ENCODE assay signal across 12 cellular contexts in the genomic region with DNA sequence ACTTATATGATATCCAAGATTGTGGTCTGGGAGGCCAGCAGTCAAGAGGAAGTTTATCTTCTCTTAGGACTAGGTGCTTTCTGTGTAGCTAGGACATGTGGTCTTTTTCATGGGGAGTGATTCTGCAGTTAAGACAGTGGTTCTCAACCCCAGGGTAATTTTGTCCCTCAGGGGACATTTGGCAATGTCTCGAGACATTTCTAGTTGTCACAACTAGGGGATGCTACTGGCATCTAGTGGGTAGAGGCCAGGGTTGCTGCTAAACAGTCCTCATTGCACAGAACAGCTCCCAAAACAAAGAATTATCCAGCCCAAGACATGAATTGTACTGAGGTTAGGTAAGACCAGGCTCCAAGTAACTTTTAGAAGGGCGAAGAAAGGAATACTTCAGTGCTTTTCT. TPM values are rescaled to one million over a fixed set of nuclear protein-coding genes. Genes with fewer than 3 reads are reported as not detected.
DNase-seq lines count a peak whose midpoint lies in the region; ATAC-seq and TF ChIP-seq lines count a peak whose summit lies in the region.
"Had no signal": no experiment of that assay in that cellular context is flagged by ENCODE, and none has a peak within 500 bp of the region (broad histone marks: within the 10 kb centered on the region; RNA-seq: fewer than 3 reads in every experiment).

No MANE protein-coding gene starts in this region.

- H3K4me1 Mint-ChIP-seq in neural progenitor cell: peaks cover 2% of the 10 kb centered on the region
- H3K4me1 Mint-ChIP-seq: activated CD8-positive, alpha-beta memory T cell treated with anti-CD3 and anti-CD28 coated beads, Interleukin-2, amount 10 ng/mL, durations not matched to agents 7 days and 5 days had no signal

- H3F3A ChIP-seq in SU-DHL-6 (ENCODE audit: insufficient read depth) (no peaks in the 10 kb centered on the region), neural progenitor cell (ENCODE audit: low read depth) (no peaks in the 10 kb centered on the region)

- H3K79me2 ChIP-seq in SU-DHL-6 (ENCODE audit: insufficient read depth, low read length) (no peaks in the 10 kb centered on the region), neural progenitor cell (ENCODE audit: low read depth) (no peaks in the 10 kb centered on the region)

- H3K27me3 ChIP-seq in SU-DHL-6 (ENCODE audit: low read length): no peaks in the 10 kb centered on the region
- no peaks in the 10 kb centered on the region for H3K27me3 ChIP-seq in neural progenitor cell

- H3K9me2 ChIP-seq in SU-DHL-6 (replicated peaks; ENCODE audit: insufficient read depth, low read length): no peaks in the 10 kb centered on the region

- peak; percentile 3 to 34 for DNase-seq in NCI-H524 (lab: John Stamatoyannopoulos, UW)
- no peak for DNase-seq in NCI-H524 treated with DMSO at 0.1 percent for 48 hours (lab: John Stamatoyannopoulos, UW)
- no peak for DNase-seq in LNCaP clone FGC (ENCODE audit: low read depth)
- DNase-seq in neural progenitor cell (ENCODE audit: low spot score): peak; percentile 54
- no peak for DNase-seq in SW480 (ENCODE audit: low spot score)
- no peak for DNase-seq in NCI-H2171 treated with DMSO at 0.1 percent for 48 hours (lab: John Stamatoyannopoulos, UW)
- DNase-seq: activated CD8-positive, alpha-beta memory T cell treated with anti-CD3 and anti-CD28 coated beads, Interleukin-2, amount 10 ng/mL, durations not matched to agents 7 days and 5 days; hippocampal formation; mucosa of descending colon; T-helper 1 cell had no signal

- H3K36me3 Mint-ChIP-seq in neural progenitor cell: no peaks in the 10 kb centered on the region
- H3K36me3 Mint-ChIP-seq: activated CD8-positive, alpha-beta memory T cell treated with anti-CD3 and anti-CD28 coated beads, Interleukin-2, amount 10 ng/mL, durations not matched to agents 7 days and 5 days had no signal

- H3K4me2 ChIP-seq in SU-DHL-6 (ENCODE audit: low read depth, low read length, poor library complexity, severe bottlenecking) (no peak overlapping the region), neural progenitor cell (no peak overlapping the region)

- no peaks in the 10 kb centered on the region for H4K20me1 ChIP-seq in SU-DHL-6 (ENCODE audit: low read depth, low read length)
- H4K20me1 ChIP-seq in neural progenitor cell (ENCODE audit: low read depth): no peaks in the 10 kb centered on the region

- no peak overlapping the region for H3K9ac ChIP-seq in SU-DHL-6 (ENCODE audit: low read length)
- H3K9ac ChIP-seq in neural progenitor cell: no peak overlapping the region

- H3K36me3 ChIP-seq in SU-DHL-6 (ENCODE audit: low read length) (no peaks in the 10 kb centered on the region), neural progenitor cell (no peaks in the 10 kb centered on the region)

- 0 out of 2 replicates have a peak, but pooled peaks have one; percentile 5 for TF ChIP-seq CTCF in LNCaP clone FGC (IDR thresholded peaks at IDR 0.05; ENCODE audit: control insufficient read depth, extremely low read depth, insufficient read depth)
- TF ChIP-seq CTCF in SU-DHL-6 (IDR thresholded peaks at IDR 0.05; ENCODE audit: insufficient read depth, low read length, poor library complexity, severe bottlenecking): peak; percentile 27
- peak; percentile 57 for TF ChIP-seq CTCF in neural progenitor cell (IDR thresholded peaks at IDR 0.05)

- H3K4me1 ChIP-seq in neural progenitor cell: no peaks in the 10 kb centered on the region

- H3K9me3 ChIP-seq in SU-DHL-6 (ENCODE audit: insufficient read depth, low read length): no peaks in the 10 kb centered on the region
- no peaks in the 10 kb centered on the region for H3K9me3 ChIP-seq in neural progenitor cell (ENCODE audit: low read depth)
- H3K9me3 ChIP-seq: mucosa of descending colon had no signal

- H3K4me3 ChIP-seq in LNCaP clone FGC (ENCODE audit: low read depth, low read length) (no peak overlapping the region), SU-DHL-6 (ENCODE audit: insufficient read depth, low read length, poor library complexity, severe bottlenecking) (no peak overlapping the region), neural progenitor cell (no peak overlapping the region)
- H3K4me3 ChIP-seq: mucosa of descending colon had no signal

- H3K4me3 Mint-ChIP-seq in neural progenitor cell: no peak overlapping the region
- H3K4me3 Mint-ChIP-seq: activated CD8-positive, alpha-beta memory T cell treated with anti-CD3 and anti-CD28 coated beads, Interleukin-2, amount 10 ng/mL, durations not matched to agents 7 days and 5 days had no signal

- peaks cover 2% of the 10 kb centered on the region for H3K27me3 Mint-ChIP-seq in neural progenitor cell (ENCODE audit: insufficient read depth, low read depth)
- H3K27me3 Mint-ChIP-seq: activated CD8-positive, alpha-beta memory T cell treated with anti-CD3 and anti-CD28 coated beads, Interleukin-2, amount 10 ng/mL, durations not matched to agents 7 days and 5 days had no signal

- H3K27ac Mint-ChIP-seq in neural progenitor cell: no peak overlapping the region
- H3K27ac Mint-ChIP-seq: activated CD8-positive, alpha-beta memory T cell treated with anti-CD3 and anti-CD28 coated beads, Interleukin-2, amount 10 ng/mL, durations not matched to agents 7 days and 5 days had no signal

- H2AFZ ChIP-seq in SU-DHL-6 (ENCODE audit: low read depth, low read length, severe bottlenecking) (no peak overlapping the region), neural progenitor cell (replicated peaks) (no peak overlapping the region)

- ATAC-seq in GM19467 (IDR thresholded peaks at IDR 0.05; ENCODE audit: unreplicated experiment): no peak
- ATAC-seq: activated CD8-positive, alpha-beta memory T cell treated with anti-CD3 and anti-CD28 coated beads, Interleukin-2, amount 10 ng/mL, durations not matched to agents 7 days and 5 days; mucosa of descending colon had no signal

- no peak overlapping the region for H3K27ac ChIP-seq in SU-DHL-6 (ENCODE audit: low read depth, low read length)
- no peak overlapping the region for H3K27ac ChIP-seq in neural progenitor cell

- no peaks in the 10 kb centered on the region for H3K9me3 Mint-ChIP-seq in neural progenitor cell

RNA-seq across cellular contexts. Expression of a gene that starts 20.0 kb away (rescaled TPM):
- total RNA-seq in neural progenitor cell (ENCODE audit: low replicate concordance): 1.1 and 2.2 TPM in 2 replicates

RNA-seq across cellular contexts. Expression of a gene that starts 20.7 kb away (rescaled TPM):
- 0.12 and 0.13 TPM in 2 replicates for total RNA-seq in neural progenitor cell (ENCODE audit: low replicate concordance)
- total RNA-seq: mucosa of descending colon had no signal

RNA-seq across cellular contexts. Expression of a gene that starts 33.0 kb away (rescaled TPM):
- 0.06 and 0.12 TPM in 2 replicates for total RNA-seq in neural progenitor cell (ENCODE audit: low replicate concordance)

Comparison
In these comparisons a context has a peak if more than half of its experiments do, and no peak if none do; other contexts are left out.
1. DNase-seq: peak in NCI-H524 (2 of 2) and neural progenitor cell (single experiment); none in NCI-H524 treated with DMSO at 0.1 percent for 48 hours (single experiment), LNCaP clone FGC (single experiment), SW480 (single experiment) and NCI-H2171 treated with DMSO at 0.1 percent for 48 hours (single experiment).
2. CTCF ChIP-seq: peak in every context shown above with its lines; median percentile 57 in neural progenitor cell; 27 in SU-DHL-6; 5 in LNCaP clone FGC.